In genomic region chr9:94714494-94714893, GRCh38 we compare ENCODE assay signal across 1 cellular context.
TF ChIP-seq lines count a peak whose summit lies in the region.

No MANE protein-coding gene starts in this region.

TF ChIP-seq in IMR-90, 13 proteins besides CTCF, POLR2A, EP300 and RAD21:
- TF ChIP-seq USF2 (IDR thresholded peaks at IDR 0.05; ENCODE audit: low read depth, low read length) (no peak), BHLHE40 (IDR thresholded peaks at IDR 0.05; ENCODE audit: low read depth, low read length) (no peak), CHD1 (IDR thresholded peaks at IDR 0.05; ENCODE audit: low read depth, low read length) (no peak), SMC3 (IDR thresholded peaks at IDR 0.05; ENCODE audit: low read depth, low read length) (no peak), RCOR1 (IDR thresholded peaks at IDR 0.05; ENCODE audit: insufficient replicate concordance, low read length) (no peak), MXI1 (IDR thresholded peaks at IDR 0.05; ENCODE audit: borderline replicate concordance, low read depth, low read length) (no peak), CEBPB (IDR thresholded peaks at IDR 0.05; ENCODE audit: low read depth, low read length) (no peak), MAZ (IDR thresholded peaks at IDR 0.05; ENCODE audit: borderline replicate concordance, low read depth, low read length) (no peak), MAFK (IDR thresholded peaks at IDR 0.05; ENCODE audit: low read depth, low read length) (no peak), NFE2L2 (IDR thresholded peaks at IDR 0.05; ENCODE audit: low read depth, low read length) (no peak)
- TF ChIP-seq, protein P1, sequence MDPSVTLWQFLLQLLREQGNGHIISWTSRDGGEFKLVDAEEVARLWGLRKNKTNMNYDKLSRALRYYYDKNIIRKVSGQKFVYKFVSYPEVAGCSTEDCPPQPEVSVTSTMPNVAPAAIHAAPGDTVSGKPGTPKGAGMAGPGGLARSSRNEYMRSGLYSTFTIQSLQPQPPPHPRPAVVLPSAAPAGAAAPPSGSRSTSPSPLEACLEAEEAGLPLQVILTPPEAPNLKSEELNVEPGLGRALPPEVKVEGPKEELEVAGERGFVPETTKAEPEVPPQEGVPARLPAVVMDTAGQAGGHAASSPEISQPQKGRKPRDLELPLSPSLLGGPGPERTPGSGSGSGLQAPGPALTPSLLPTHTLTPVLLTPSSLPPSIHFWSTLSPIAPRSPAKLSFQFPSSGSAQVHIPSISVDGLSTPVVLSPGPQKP (IDR thresholded peaks at IDR 0.05; ENCODE audit: borderline replicate concordance, low read depth, low read length), result no peak
